ENCODE assay signal across 9 cellular contexts in genomic region chr11:22780914-22781593, GRCh38. TPM values are rescaled to one million over a fixed set of nuclear protein-coding genes. Genes with fewer than 3 reads are reported as not detected.
DNase-seq lines count a peak whose midpoint lies in the region; ATAC-seq and TF ChIP-seq lines count a peak whose summit lies in the region.
"Had no signal": no experiment of that assay in that cellular context is flagged by ENCODE, and none has a peak within 500 bp of the region (broad histone marks: within the 10 kb centered on the region; RNA-seq: fewer than 3 reads in every experiment).

No MANE protein-coding gene starts in this region.

- peak overlapping the region; percentile 2 for H2AFZ ChIP-seq in mammary epithelial cell (ENCODE audit: low read depth, low read length)

- H3K4me3 ChIP-seq in mammary epithelial cell (replicated peaks in 1 of 3; ENCODE audit: insufficient read depth in 1 of 3, low read depth in 2 of 3, low read length in 3 of 3) (no peak overlapping the region), breast epithelium (no peak overlapping the region), mucosa of descending colon (no peak overlapping the region)

- CTCF ChIA-PET in mammary epithelial cell (lab: Charles Lee; ENCODE audit: low non-redundant PET) = no interaction called here

- H3K4me1 ChIP-seq in mammary epithelial cell (ENCODE audit: insufficient read depth, low read length) (no peaks in the 10 kb centered on the region), breast epithelium (no peaks in the 10 kb centered on the region), mucosa of descending colon (ENCODE audit: low read depth) (no peaks in the 10 kb centered on the region)

- no peak for TF ChIP-seq POLR2A in breast epithelium (IDR thresholded peaks at IDR 0.05)

- in situ Hi-C loops in mammary epithelial cell (cut with MboI; ENCODE audit: low sequenced_read_pairs in 2 of 2) = loop anchor here (25.0 kb wide), 1 partner anchor 444 kb away; the partner anchor contains the start of gene SLC17A6 (in 2 of the 2)

- no peaks in the 10 kb centered on the region for H3K79me2 ChIP-seq in mammary epithelial cell (ENCODE audit: insufficient read depth, low read length)

- peak; percentile 89 for ATAC-seq in HG02840 (IDR thresholded peaks at IDR 0.05; ENCODE audit: low FRiP score, unreplicated experiment)
- no peak for ATAC-seq in mucosa of descending colon
- ATAC-seq: activated naive CD8-positive, alpha-beta T cell treated with anti-CD3 and anti-CD28 coated beads, Interleukin-2, amount 50 U/mL, for 24 hours had no signal

- H3K9me3 ChIP-seq in mammary epithelial cell (replicated peaks; ENCODE audit: insufficient read depth, low read length) (no peaks in the 10 kb centered on the region), breast epithelium (no peaks in the 10 kb centered on the region), mucosa of descending colon (no peaks in the 10 kb centered on the region)

- H4K20me1 ChIP-seq in mammary epithelial cell (ENCODE audit: insufficient read depth, low read length) = no peaks in the 10 kb centered on the region

- H3K9ac ChIP-seq in mammary epithelial cell (ENCODE audit: insufficient read depth, low read length) = no peak overlapping the region

- intact Hi-C loops in mammary epithelial cell (cut with micrococcal nuclease) (no loop called here), breast epithelium (cut with DNase I; ENCODE audit: low total_unique reads) (no loop called here), mucosa of descending colon (cut with DNase I, micrococcal nuclease) (loop anchor here (10.0 kb wide), 1 partner anchor 446 kb away; the partner anchor contains the start of gene SLC17A6 (in 2 of the 2))

- WGBS in mammary epithelial cell (ENCODE audit: low coverage, missing lambda C conversion rate) = 41% methylated on average over 3 of the region's 3 CpGs

- BruUV-seq in mammary epithelial cell (replicated peaks; lab: Mats Ljungman, UMichigan) = no TSS peak

- TF ChIP-seq CTCF in mammary epithelial cell (conservative IDR thresholded peaks at IDR 0.05 in 1 of 2, IDR thresholded peaks at IDR 0.05 in 1 of 2; ENCODE audit: extremely low read depth in 1 of 2, insufficient read depth in 1 of 2, low read depth in 1 of 2, low read length in 2 of 2) = no peak
- no peak for TF ChIP-seq CTCF in breast epithelium (IDR thresholded peaks at IDR 0.05)
- TF ChIP-seq CTCF in mucosa of descending colon (IDR thresholded peaks at IDR 0.05) = no peak

- no peak for DNase-seq in mammary epithelial cell
- no peak for DNase-seq in breast epithelium (ENCODE audit: low spot score in 2 of 2)
- DNase-seq in NCI-H1417 (lab: John Stamatoyannopoulos, UW) = peak; percentile 62 to 92 (median 73)
- no peak for DNase-seq in stimulated activated CD4-positive, alpha-beta T cell treated with anti-CD3 and anti-CD28 coated beads, Interleukin-4, amount 100 ng/mL, for 4 hours
- DNase-seq in DMS 273 (lab: John Stamatoyannopoulos, UW; ENCODE audit: unreplicated experiment) = no peak
- DNase-seq in activated naive CD4-positive, alpha-beta T cell treated with anti-CD3 and anti-CD28 coated beads, Interleukin-2, amount 50 U/mL, for 16 hours = no peak
- no peak for DNase-seq in mucosa of descending colon
- DNase-seq: activated naive CD8-positive, alpha-beta T cell treated with anti-CD3 and anti-CD28 coated beads, Interleukin-2, amount 50 U/mL, for 24 hours had no signal

- no peak overlapping the region for H3K4me2 ChIP-seq in mammary epithelial cell (ENCODE audit: insufficient read depth, low read depth, low read length)

- H3K27me3 ChIP-seq in mammary epithelial cell (ENCODE audit: insufficient read depth, low read length) = no peaks in the 10 kb centered on the region
- H3K27me3 ChIP-seq in breast epithelium = no peaks in the 10 kb centered on the region

- H3K27ac ChIP-seq in mammary epithelial cell (ENCODE audit: insufficient read depth, low read depth, low read length) = no peak overlapping the region
- H3K27ac ChIP-seq in breast epithelium = no peak overlapping the region

- dilution Hi-C loops in mammary epithelial cell (cut with HindIII; ENCODE audit: low sequenced_read_pairs) = no loop called here

- H3K36me3 ChIP-seq in mammary epithelial cell (ENCODE audit: insufficient read depth, low read length) (no peaks in the 10 kb centered on the region), breast epithelium (no peaks in the 10 kb centered on the region), mucosa of descending colon (ENCODE audit: low read depth) (no peaks in the 10 kb centered on the region)

RNA-seq across cellular contexts. Expression of gene SVIP, which starts 48.5 kb away (rescaled TPM):
- total RNA-seq in mammary epithelial cell = 10 to 100 TPM in 1 of 2 donors, 1 to 10 TPM in 1; 4.3 to 17.3 TPM
- polyA plus RNA-seq in mammary epithelial cell = 2.3 TPM
- not detected for polyA minus RNA-seq in mammary epithelial cell
- total RNA-seq in breast epithelium = 10 to 100 TPM in 2 of 3 donors, 1 to 10 TPM in 1; 6.1 to 25.2 (median 12.8) TPM
- total RNA-seq in mucosa of descending colon = 10 to 100 TPM; 20.2 to 23.0 (median 22.0) TPM

Comparison
In these comparisons a context has a peak if more than half of its experiments do, and no peak if none do; other contexts are left out.
1. DNase-seq: peak in NCI-H1417 (3 of 3); none in mammary epithelial cell (single experiment), breast epithelium (0 of 2), stimulated activated CD4-positive, alpha-beta T cell treated with anti-CD3 and anti-CD28 coated beads, Interleukin-4, amount 100 ng/mL, for 4 hours (0 of 2), DMS 273 (single experiment), activated naive CD4-positive, alpha-beta T cell treated with anti-CD3 and anti-CD28 coated beads, Interleukin-2, amount 50 U/mL, for 16 hours (single experiment) and mucosa of descending colon (0 of 3).
2. intact Hi-C loops: an anchor here in mucosa of descending colon (10.0 kb wide); none called in mammary epithelial cell and breast epithelium.